In the genomic region with DNA sequence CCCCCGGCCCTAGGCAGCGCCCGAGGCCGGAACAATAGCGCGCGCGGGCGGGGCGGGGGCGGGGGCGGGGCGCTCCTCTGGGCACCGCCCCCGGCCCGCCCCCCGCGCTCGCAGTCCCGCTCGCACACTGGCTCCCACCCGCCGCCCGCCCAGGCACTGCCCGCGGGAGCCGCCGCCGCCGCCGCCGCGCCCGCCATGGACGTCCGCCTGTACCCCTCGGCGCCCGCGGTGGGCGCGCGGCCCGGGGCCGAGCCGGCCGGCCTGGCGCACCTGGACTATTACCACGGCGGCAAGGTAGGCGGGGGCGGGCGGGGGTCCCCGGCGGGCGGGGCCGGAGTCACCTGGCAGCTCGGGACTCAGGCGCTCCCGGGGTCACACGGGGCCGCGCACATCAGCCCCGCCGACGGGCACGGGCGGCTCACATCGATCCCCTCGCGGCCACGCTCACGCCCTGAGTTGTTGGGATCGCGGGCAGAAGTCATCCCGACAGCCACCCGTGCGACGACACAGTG, we compare ENCODE assay signal across 8 cellular contexts. TPM values are rescaled to one million over a fixed set of nuclear protein-coding genes. Genes with fewer than 3 reads are reported as not detected.
DNase-seq lines count a peak whose midpoint lies in the region; ATAC-seq, FAIRE-seq and TF ChIP-seq lines count a peak whose summit lies in the region.

A gene with protein sequence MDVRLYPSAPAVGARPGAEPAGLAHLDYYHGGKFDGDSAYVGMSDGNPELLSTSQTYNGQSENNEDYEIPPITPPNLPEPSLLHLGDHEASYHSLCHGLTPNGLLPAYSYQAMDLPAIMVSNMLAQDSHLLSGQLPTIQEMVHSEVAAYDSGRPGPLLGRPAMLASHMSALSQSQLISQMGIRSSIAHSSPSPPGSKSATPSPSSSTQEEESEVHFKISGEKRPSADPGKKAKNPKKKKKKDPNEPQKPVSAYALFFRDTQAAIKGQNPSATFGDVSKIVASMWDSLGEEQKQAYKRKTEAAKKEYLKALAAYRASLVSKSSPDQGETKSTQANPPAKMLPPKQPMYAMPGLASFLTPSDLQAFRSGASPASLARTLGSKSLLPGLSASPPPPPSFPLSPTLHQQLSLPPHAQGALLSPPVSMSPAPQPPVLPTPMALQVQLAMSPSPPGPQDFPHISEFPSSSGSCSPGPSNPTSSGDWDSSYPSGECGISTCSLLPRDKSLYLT (plus strand): TSS at position 156 of the 512 bp plus-strand sequence. CDS start 40 bp downstream, at position 196.

- 1% methylated on average over 40 to 79 of the region's 79 CpGs for WGBS in pancreas, 2 donors

- H2AFZ ChIP-seq in HCT116 (ENCODE audit: low read depth, low read length, poor library complexity, severe bottlenecking), result no peak within 1 kb of the TSS

- H3K27me3 ChIP-seq in HCT116 (ENCODE audit: insufficient read depth, low read length) (no peaks in the 10 kb centered on the region), pancreas (peaks cover 0 to 9% (median 1%) of the 10 kb centered on the region in 4 donors)

- H3K36me3 Mint-ChIP-seq in activated T-cell treated with anti-CD3 and anti-CD28 coated beads, Interleukin-2, amount 50 U/mL, for 24 hours (ENCODE audit: low read depth), result no peaks in the 10 kb centered on the region

- peaks cover 9 to 42% of the 10 kb centered on the region in 2 experiments for H3K4me1 ChIP-seq in HCT116 (ENCODE audit: control insufficient read depth in 1 of 2, insufficient read depth in 2 of 2, low read length in 2 of 2)
- H3K4me1 ChIP-seq in pancreas, result no peaks in the 10 kb centered on the region

- H3K9me3 ChIP-seq in HCT116 (ENCODE audit: control insufficient read depth in 1 of 2, insufficient read depth in 1 of 2, low read depth in 1 of 2, low read length in 2 of 2) (peaks cover 0 to 5% of the 10 kb centered on the region in 2 experiments; a peak in 1 of 4 replicates), pancreas (no peaks in the 10 kb centered on the region)

- H3K9me3 Mint-ChIP-seq in activated T-cell treated with anti-CD3 and anti-CD28 coated beads, Interleukin-2, amount 50 U/mL, for 24 hours, result peaks cover 14% of the 10 kb centered on the region

- peaks cover 59% of the 10 kb centered on the region for H3K27me3 Mint-ChIP-seq in activated T-cell treated with anti-CD3 and anti-CD28 coated beads, Interleukin-2, amount 50 U/mL, for 24 hours

- H3K9me2 ChIP-seq in HCT116 (ENCODE audit: insufficient read depth), result no peaks in the 10 kb centered on the region

- no peaks in the 10 kb centered on the region for H4K20me1 ChIP-seq in HCT116 (ENCODE audit: insufficient read depth)

- H3K4me3 Mint-ChIP-seq in activated T-cell treated with anti-CD3 and anti-CD28 coated beads, Interleukin-2, amount 50 U/mL, for 24 hours, result peak within 1 kb of the TSS; percentile 72

- H3K27ac Mint-ChIP-seq in activated T-cell treated with anti-CD3 and anti-CD28 coated beads, Interleukin-2, amount 50 U/mL, for 24 hours, result peak within 1 kb of the TSS; percentile 35

- H3K9ac ChIP-seq in HCT116 (ENCODE audit: low read length), result peak within 1 kb of the TSS; percentile 65

- H3K4me2 ChIP-seq in HCT116 (ENCODE audit: low read length), result peak within 1 kb of the TSS; percentile 99

- no peak for TF ChIP-seq RAD21 in HCT116 (IDR thresholded peaks at IDR 0.05; ENCODE audit: low read depth)

- TF ChIP-seq CTCF in HCT116 (IDR thresholded peaks at IDR 0.05 in 2 of 3, conservative IDR thresholded peaks at IDR 0.05 in 1 of 3; ENCODE audit: borderline replicate concordance in 1 of 3, insufficient read depth in 1 of 3, low read depth in 2 of 3, low read length in 2 of 3) (no peak), fibroblast of villous mesenchyme (IDR thresholded peaks at IDR 0.05; ENCODE audit: insufficient read depth, low read depth, low read length) (no peak), pancreas (IDR thresholded peaks at IDR 0.05) (no peak)

- no TSS peak for BruUV-seq in HCT116 (replicated peaks; lab: Mats Ljungman, UMichigan)

- peak within 1 kb of the TSS; percentile 69 to 81 for H3K4me3 ChIP-seq in HCT116 (replicated peaks in 1 of 2; ENCODE audit: low read depth in 1 of 2, low read length in 2 of 2)
- peak within 1 kb of the TSS; percentile 82 for H3K4me3 ChIP-seq in fibroblast of villous mesenchyme (ENCODE audit: low read depth, low read length)
- peak within 1 kb of the TSS in 2 of 4 donors; percentile 23 to 40 for H3K4me3 ChIP-seq in pancreas

- peaks cover 34% of the 10 kb centered on the region for H3K4me1 Mint-ChIP-seq in activated T-cell treated with anti-CD3 and anti-CD28 coated beads, Interleukin-2, amount 50 U/mL, for 24 hours (ENCODE audit: low read depth)

- H3K27ac ChIP-seq in HCT116 (ENCODE audit: low read depth, low read length), result peak within 1 kb of the TSS; percentile 34; the same call in 1 of the 2 replicates
- H3K27ac ChIP-seq in pancreas, result no peak within 1 kb of the TSS

- RAD21 ChIA-PET in HCT116 (lab: Charles Lee; ENCODE audit: low non-redundant PET in 1 of 2, low total read pairs in 2 of 2, uncharacterized antibody in 2 of 2, unreplicated experiment in 2 of 2), result no interaction called here

- peaks cover 22% of the 10 kb centered on the region for H3K79me2 ChIP-seq in HCT116 (ENCODE audit: insufficient read depth, low read length)

- peak; percentile 79 for DNase-seq in ELR (ENCODE audit: low read depth)
- DNase-seq in HCT116 (ENCODE audit: low read depth, low spot score), result no peak
- peak; percentile 76 for DNase-seq in NCI-H345 (lab: John Stamatoyannopoulos, UW)
- DNase-seq in activated T-cell treated with anti-CD3 and anti-CD28 coated beads, Interleukin-2, amount 50 U/mL, for 24 hours, result peak; percentile 57
- peak; percentile 54 for DNase-seq in fibroblast of villous mesenchyme (ENCODE audit: low read depth)
- peak in 1 of 6 donors; percentile 69 for DNase-seq in pancreas

- FAIRE-seq in pancreas (lab: Jason Lieb, UNC), result no peak

- ATAC-seq in HCT116, result peak; percentile 87
- peak in 3 of 4 donors; percentile 51 to 83 (median 60) for ATAC-seq in pancreas
- no peak for ATAC-seq in GM19324 (IDR thresholded peaks at IDR 0.05; ENCODE audit: low FRiP score, unreplicated experiment)
- no peak for ATAC-seq in HG03469 (IDR thresholded peaks at IDR 0.05; ENCODE audit: unreplicated experiment)

- intact Hi-C loops in HCT116 (cut with micrococcal nuclease) (loop anchor here (10.0 kb wide), 1 partner anchor 170 kb away; no protein-coding TSS in a partner anchor), pancreas (cut with DNase I) (no loop called here)

- CTCF ChIA-PET in HCT116 (lab: Charles Lee), result no interaction called here

- POLR2A ChIA-PET in HCT116 (lab: Charles Lee), result no interaction called here

- H3K36me3 ChIP-seq in HCT116 (ENCODE audit: control insufficient read depth in 1 of 2, insufficient read depth in 2 of 2, low read length in 2 of 2) (no peaks in the 10 kb centered on the region), pancreas (no peaks in the 10 kb centered on the region)

- TF ChIP-seq POLR2A in HCT116 (IDR thresholded peaks at IDR 0.05; ENCODE audit: borderline replicate concordance, extremely low read depth, insufficient read depth, insufficient read length), result no peak

TF ChIP-seq in HCT116, 20 proteins besides CTCF, POLR2A, EP300 and RAD21 (continues in another document):
- no peak for TF ChIP-seq ZNF274 (IDR thresholded peaks at IDR 0.05; ENCODE audit: low read depth, low read length)
- TF ChIP-seq, protein P1, sequence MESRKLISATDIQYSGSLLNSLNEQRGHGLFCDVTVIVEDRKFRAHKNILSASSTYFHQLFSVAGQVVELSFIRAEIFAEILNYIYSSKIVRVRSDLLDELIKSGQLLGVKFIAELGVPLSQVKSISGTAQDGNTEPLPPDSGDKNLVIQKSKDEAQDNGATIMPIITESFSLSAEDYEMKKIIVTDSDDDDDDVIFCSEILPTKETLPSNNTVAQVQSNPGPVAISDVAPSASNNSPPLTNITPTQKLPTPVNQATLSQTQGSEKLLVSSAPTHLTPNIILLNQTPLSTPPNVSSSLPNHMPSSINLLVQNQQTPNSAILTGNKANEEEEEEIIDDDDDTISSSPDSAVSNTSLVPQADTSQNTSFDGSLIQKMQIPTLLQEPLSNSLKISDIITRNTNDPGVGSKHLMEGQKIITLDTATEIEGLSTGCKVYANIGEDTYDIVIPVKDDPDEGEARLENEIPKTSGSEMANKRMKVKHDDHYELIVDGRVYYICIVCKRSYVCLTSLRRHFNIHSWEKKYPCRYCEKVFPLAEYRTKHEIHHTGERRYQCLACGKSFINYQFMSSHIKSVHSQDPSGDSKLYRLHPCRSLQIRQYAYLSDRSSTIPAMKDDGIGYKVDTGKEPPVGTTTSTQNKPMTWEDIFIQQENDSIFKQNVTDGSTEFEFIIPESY (IDR thresholded peaks at IDR 0.05; ENCODE audit: extremely low read depth, insufficient replicate concordance, low read length), result no peak
- TF ChIP-seq ZFX (IDR thresholded peaks at IDR 0.05), result no peak
- TF ChIP-seq YY1 (IDR thresholded peaks at IDR 0.05; ENCODE audit: extremely low read depth, insufficient replicate concordance, low read depth, low read length), result peak; percentile 14
- TF ChIP-seq, protein P2, sequence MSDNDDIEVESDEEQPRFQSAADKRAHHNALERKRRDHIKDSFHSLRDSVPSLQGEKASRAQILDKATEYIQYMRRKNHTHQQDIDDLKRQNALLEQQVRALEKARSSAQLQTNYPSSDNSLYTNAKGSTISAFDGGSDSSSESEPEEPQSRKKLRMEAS (IDR thresholded peaks at IDR 0.05), result no peak
- TF ChIP-seq FOSL1 (IDR thresholded peaks at IDR 0.05; ENCODE audit: low read depth), result no peak
- TF ChIP-seq EGR1 (IDR thresholded peaks at IDR 0.05; ENCODE audit: low read depth), result 0 out of 2 replicates have a peak, but pooled peaks have one; percentile 31

RNA-seq across cellular contexts. Expression of the gene that starts here (rescaled TPM):
- total RNA-seq in HCT116 (2021; ENCODE audit: unreplicated experiment) (39.6 TPM), fibroblast of villous mesenchyme (0.43 and 1.9 TPM in 2 replicates), pancreas (under 1 TPM; 0.24 to 1.00 (median 0.76) TPM)
- 43.2 and 51.3 TPM in 2 replicates for polyA plus RNA-seq in HCT116 (2012)
- polyA plus RNA-seq in pancreas, result 1 to 10 TPM in 1 of 2 donors, under 1 TPM in 1; 0.95 to 2.3 TPM

Comparison
In these comparisons a context has a peak if more than half of its experiments do, and no peak if none do; other contexts are left out.
1. RNA of the gene that starts here (total RNA-seq): 39.6 TPM in HCT116 (single experiment); 0.24 to 1.00 TPM in pancreas and 0.43 to 1.9 TPM in fibroblast of villous mesenchyme; every median in the first group is over 10 times any median in the second.
2. ATAC-seq: peak in HCT116 (single experiment) and pancreas (3 of 4); none in GM19324 (single experiment) and HG03469 (single experiment).